In genomic region chr12:39574785-39575497, GRCh38 we compare ENCODE assay signal across 21 cellular contexts. TPM values are rescaled to one million over a fixed set of nuclear protein-coding genes. Genes with fewer than 3 reads are reported as not detected.
DNase-seq lines count a peak whose midpoint lies in the region; ATAC-seq, FAIRE-seq and TF ChIP-seq lines count a peak whose summit lies in the region.
"Had no signal": no experiment of that assay in that cellular context is flagged by ENCODE, and none has a peak within 500 bp of the region (broad histone marks: within the 10 kb centered on the region; RNA-seq: fewer than 3 reads in every experiment).

No MANE protein-coding gene starts in this region.

- 0 out of 2 replicates have a peak, but pooled peaks cover 4% of the 10 kb centered on the region for H3K9me3 ChIP-seq in HUES6 (ENCODE audit: control insufficient read depth, insufficient read depth, low read depth, low read length)
- no peaks in the 10 kb centered on the region for H3K9me3 ChIP-seq in OCI-LY7 (ENCODE audit: low read length)
- H3K9me3 ChIP-seq: SJSA1, transverse colon had no signal

- no peak overlapping the region for H3K4me3 Mint-ChIP-seq in activated T-cell treated with anti-CD3 and anti-CD28 coated beads, Interleukin-2, amount 50 U/mL, for 72 hours
- no peak overlapping the region for H3K4me3 Mint-ChIP-seq in activated T-cell treated with anti-CD3 and anti-CD28 coated beads, Interleukin-2, amount 50 U/mL, for 4 hours
- H3K4me3 Mint-ChIP-seq: activated B cell treated with CpG ODN at 0.5 μM for 24 hours; memory B cell; nephron; T-helper 2 cell treated with Interferon-gamma antibody and Interleukin-4, amounts not matched to agents 5 μg/mL and 100 μg/mL, for 36 hours had no signal

- H3K36me3 ChIP-seq in HUES6 (ENCODE audit: control insufficient read depth, insufficient read depth, low read length), result no peaks in the 10 kb centered on the region
- no peaks in the 10 kb centered on the region for H3K36me3 ChIP-seq in OCI-LY7 (ENCODE audit: insufficient read depth, low read length)
- H3K36me3 ChIP-seq: SJSA1, transverse colon had no signal

- no peaks in the 10 kb centered on the region for H3K27me3 ChIP-seq in HUES6 (ENCODE audit: control insufficient read depth, insufficient read depth, low read length)
- H3K27me3 ChIP-seq: SJSA1, transverse colon had no signal

- BruUV-seq in OCI-LY7 (replicated peaks; lab: Mats Ljungman, UMichigan), result no TSS peak

- peak overlapping the region; percentile 79 for H3K27ac Mint-ChIP-seq in activated T-cell treated with anti-CD3 and anti-CD28 coated beads, Interleukin-2, amount 50 U/mL, for 72 hours
- H3K27ac Mint-ChIP-seq: activated B cell treated with CpG ODN at 0.5 μM for 24 hours; memory B cell; T-helper 2 cell treated with Interferon-gamma antibody and Interleukin-4, amounts not matched to agents 5 μg/mL and 100 μg/mL, for 36 hours had no signal

- no peaks in the 10 kb centered on the region for H3K9me3 Mint-ChIP-seq in activated T-cell treated with anti-CD3 and anti-CD28 coated beads, Interleukin-2, amount 50 U/mL, for 72 hours
- H3K9me3 Mint-ChIP-seq in activated T-cell treated with anti-CD3 and anti-CD28 coated beads, Interleukin-2, amount 50 U/mL, for 4 hours, result peaks cover 4% of the 10 kb centered on the region
- H3K9me3 Mint-ChIP-seq: activated B cell treated with CpG ODN at 0.5 μM for 24 hours, memory B cell, nephron had no signal

- H4K20me1 ChIP-seq in OCI-LY7 (ENCODE audit: insufficient read depth, low read length), result no peaks in the 10 kb centered on the region

- no peak for TF ChIP-seq CTCF in fibroblast of mammary gland (conservative IDR thresholded peaks at IDR 0.05; ENCODE audit: control insufficient read depth, insufficient read depth, low read depth, low read length)
- no peak for TF ChIP-seq CTCF in OCI-LY7 (conservative IDR thresholded peaks at IDR 0.05; ENCODE audit: low read length)

- peaks cover 8 to 23% of the 10 kb centered on the region in 2 donors for H3K36me3 Mint-ChIP-seq in activated T-cell treated with anti-CD3 and anti-CD28 coated beads, Interleukin-2, amount 50 U/mL, for 72 hours (ENCODE audit: insufficient read depth in 2 of 2)
- peaks cover 48% of the 10 kb centered on the region for H3K36me3 Mint-ChIP-seq in activated T-cell treated with anti-CD3 and anti-CD28 coated beads, Interleukin-2, amount 50 U/mL, for 4 hours (ENCODE audit: insufficient read depth)

- ATAC-seq in activated T-cell treated with anti-CD3 and anti-CD28 coated beads, Interleukin-2, amount 50 U/mL, for 72 hours (replicated peaks in 1 of 2), result no peak
- no peak for ATAC-seq in activated T-cell treated with anti-CD3 and anti-CD28 coated beads, Interleukin-2, amount 50 U/mL, for 4 hours

- H3K4me1 Mint-ChIP-seq in activated T-cell treated with anti-CD3 and anti-CD28 coated beads, Interleukin-2, amount 50 U/mL, for 72 hours (ENCODE audit: low read depth), result peaks cover 13% of the 10 kb centered on the region
- peaks cover 3% of the 10 kb centered on the region for H3K4me1 Mint-ChIP-seq in activated T-cell treated with anti-CD3 and anti-CD28 coated beads, Interleukin-2, amount 50 U/mL, for 4 hours (ENCODE audit: low read depth)
- H3K4me1 Mint-ChIP-seq: activated B cell treated with CpG ODN at 0.5 μM for 24 hours, memory B cell had no signal

- no peak overlapping the region for H2AFZ ChIP-seq in OCI-LY7 (ENCODE audit: low read length)

- no peak overlapping the region for H3K9ac ChIP-seq in HUES6 (ENCODE audit: low read length)

- H3K4me3 ChIP-seq in HUES6 (ENCODE audit: low read depth, low read length) (no peak overlapping the region), fibroblast of mammary gland (ENCODE audit: control insufficient read depth, low read depth, low read length) (no peak overlapping the region), OCI-LY7 (ENCODE audit: low read depth, low read length, poor library complexity, severe bottlenecking) (no peak overlapping the region)
- H3K4me3 ChIP-seq: PC-9, SJSA1, transverse colon had no signal

- H3K4me2 ChIP-seq in OCI-LY7 (ENCODE audit: low read length), result no peak overlapping the region
- H3K4me2 ChIP-seq: PC-9 had no signal

- peak; percentile 9 for FAIRE-seq in urothelium cell line (lab: Jason Lieb, UNC)

- DNase-seq in activated T-cell treated with anti-CD3 and anti-CD28 coated beads, Interleukin-2, amount 50 U/mL, for 72 hours, result no peak
- no peak for DNase-seq in activated T-cell treated with anti-CD3 and anti-CD28 coated beads, Interleukin-2, amount 50 U/mL, for 4 hours
- peak; percentile 7 for DNase-seq in fibroblast of mammary gland (ENCODE audit: low read depth)
- DNase-seq in urothelium cell line (ENCODE audit: low spot score), result no peak
- DNase-seq in pons (ENCODE audit: low spot score), result no peak
- no peak for DNase-seq in OCI-LY7 (ENCODE audit: low spot score)
- DNase-seq in occipital lobe (lab: John Stamatoyannopoulos, UW), result no peak
- DNase-seq: activated B cell treated with CpG ODN at 0.5 μM for 24 hours; activated effector memory CD4-positive, alpha-beta T cell treated with Interleukin-2 at 50 U/mL for 16 hours; caudate nucleus; PC-9; retina; stimulated activated CD4-positive, alpha-beta T cell treated with anti-CD3 and anti-CD28 coated beads, Interleukin-12 subunit alpha, Interleukin-12 subunit beta, amount 100 ng/mL, for 4 hours; transverse colon had no signal

- H3K4me1 ChIP-seq in HUES6 (ENCODE audit: control insufficient read depth, insufficient read depth, low read length), result peaks cover 18% of the 10 kb centered on the region
- no peaks in the 10 kb centered on the region for H3K4me1 ChIP-seq in OCI-LY7 (ENCODE audit: insufficient read depth, low read length, poor library complexity, severe bottlenecking)
- H3K4me1 ChIP-seq: SJSA1, transverse colon had no signal

- no peaks in the 10 kb centered on the region for H3K79me2 ChIP-seq in OCI-LY7 (ENCODE audit: insufficient read depth, low read depth, low read length)

- POLR2A ChIA-PET in OCI-LY7 (lab: Charles Lee), result interaction anchor here (0.7 kb wide), 1 partner anchor 19 kb away, joined by 3 read pairs; no protein-coding TSS in a partner anchor

- CTCF ChIA-PET in OCI-LY7 (lab: Charles Lee; ENCODE audit: unreplicated experiment), result no interaction called here

- no peaks in the 10 kb centered on the region for H3K9me2 ChIP-seq in OCI-LY7 (ENCODE audit: insufficient read depth, low read length)

- intact Hi-C loops in OCI-LY7 (cut with micrococcal nuclease; ENCODE audit: unreplicated experiment), result no loop called here

- H3K27ac ChIP-seq in HUES6 (ENCODE audit: low read depth, low read length), result peak overlapping the region; percentile 63; the same call in 1 of the 2 replicates
- H3K27ac ChIP-seq in OCI-LY7 (ENCODE audit: low read depth, low read length, poor library complexity, severe bottlenecking), result no peak overlapping the region
- H3K27ac ChIP-seq: PC-9, SJSA1, transverse colon had no signal

- no peaks in the 10 kb centered on the region for H3K27me3 Mint-ChIP-seq in activated T-cell treated with anti-CD3 and anti-CD28 coated beads, Interleukin-2, amount 50 U/mL, for 72 hours (ENCODE audit: low read depth)
- H3K27me3 Mint-ChIP-seq in activated T-cell treated with anti-CD3 and anti-CD28 coated beads, Interleukin-2, amount 50 U/mL, for 4 hours (ENCODE audit: low read depth), result no peaks in the 10 kb centered on the region
- H3K27me3 Mint-ChIP-seq: activated B cell treated with CpG ODN at 0.5 μM for 24 hours, memory B cell had no signal

RNA-seq across cellular contexts. Expression of gene ABCD2, which starts 44.7 kb away (rescaled TPM):
- 10 to 100 TPM in 1 of 2 donors, 1 to 10 TPM in 1; 10.0 to 11.2 TPM for total RNA-seq in activated T-cell treated with anti-CD3 and anti-CD28 coated beads, Interleukin-2, amount 50 U/mL, for 72 hours
- total RNA-seq in activated T-cell treated with anti-CD3 and anti-CD28 coated beads, Interleukin-2, amount 50 U/mL, for 4 hours, result under 1 TPM; 0.69 to 0.89 (median 0.79) TPM
- total RNA-seq in OCI-LY7 (2014; rRNA removed; shearing (Covaris generic)), result 1.2 and 1.5 TPM in 2 replicates
- total RNA-seq in OCI-LY7 (2022) (1.9 and 2.4 TPM in 2 replicates), occipital lobe (20.4 TPM)
- total RNA-seq: H7, kidney epithelial cell, PC-9, SJSA1 had no signal
